ENCODE assay signal across 1 cellular context in the genomic region with DNA sequence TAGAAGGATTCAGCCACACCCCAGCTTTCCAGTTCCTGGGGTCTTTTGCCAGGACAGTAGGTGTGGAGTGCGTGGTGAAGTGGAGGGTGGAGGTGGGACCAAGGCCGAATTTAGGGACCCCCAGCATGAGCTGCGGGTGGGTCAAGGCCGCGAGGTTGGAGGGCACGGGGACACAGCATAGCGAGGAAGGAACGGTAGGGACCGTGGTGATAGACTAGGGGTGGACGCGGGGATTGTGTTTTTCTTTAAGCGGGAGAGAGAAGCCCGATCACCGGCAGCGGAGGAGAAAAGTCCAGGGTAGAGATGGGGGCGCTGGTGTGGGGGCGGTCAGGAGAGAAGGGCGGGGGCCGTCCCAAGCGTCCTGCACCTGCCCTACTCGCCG.
TF ChIP-seq lines count a peak whose summit lies in the region.

No MANE protein-coding gene starts in this region.

TF ChIP-seq in HEK293, 187 proteins besides CTCF, POLR2A, EP300 and RAD21 (continued from another document):
- TF ChIP-seq, protein P1, sequence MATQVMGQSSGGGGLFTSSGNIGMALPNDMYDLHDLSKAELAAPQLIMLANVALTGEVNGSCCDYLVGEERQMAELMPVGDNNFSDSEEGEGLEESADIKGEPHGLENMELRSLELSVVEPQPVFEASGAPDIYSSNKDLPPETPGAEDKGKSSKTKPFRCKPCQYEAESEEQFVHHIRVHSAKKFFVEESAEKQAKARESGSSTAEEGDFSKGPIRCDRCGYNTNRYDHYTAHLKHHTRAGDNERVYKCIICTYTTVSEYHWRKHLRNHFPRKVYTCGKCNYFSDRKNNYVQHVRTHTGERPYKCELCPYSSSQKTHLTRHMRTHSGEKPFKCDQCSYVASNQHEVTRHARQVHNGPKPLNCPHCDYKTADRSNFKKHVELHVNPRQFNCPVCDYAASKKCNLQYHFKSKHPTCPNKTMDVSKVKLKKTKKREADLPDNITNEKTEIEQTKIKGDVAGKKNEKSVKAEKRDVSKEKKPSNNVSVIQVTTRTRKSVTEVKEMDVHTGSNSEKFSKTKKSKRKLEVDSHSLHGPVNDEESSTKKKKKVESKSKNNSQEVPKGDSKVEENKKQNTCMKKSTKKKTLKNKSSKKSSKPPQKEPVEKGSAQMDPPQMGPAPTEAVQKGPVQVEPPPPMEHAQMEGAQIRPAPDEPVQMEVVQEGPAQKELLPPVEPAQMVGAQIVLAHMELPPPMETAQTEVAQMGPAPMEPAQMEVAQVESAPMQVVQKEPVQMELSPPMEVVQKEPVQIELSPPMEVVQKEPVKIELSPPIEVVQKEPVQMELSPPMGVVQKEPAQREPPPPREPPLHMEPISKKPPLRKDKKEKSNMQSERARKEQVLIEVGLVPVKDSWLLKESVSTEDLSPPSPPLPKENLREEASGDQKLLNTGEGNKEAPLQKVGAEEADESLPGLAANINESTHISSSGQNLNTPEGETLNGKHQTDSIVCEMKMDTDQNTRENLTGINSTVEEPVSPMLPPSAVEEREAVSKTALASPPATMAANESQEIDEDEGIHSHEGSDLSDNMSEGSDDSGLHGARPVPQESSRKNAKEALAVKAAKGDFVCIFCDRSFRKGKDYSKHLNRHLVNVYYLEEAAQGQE (tag by site-specific recombination; IDR thresholded peaks at IDR 0.05): no peak
- TF ChIP-seq PATZ1 (tag by site-specific recombination; IDR thresholded peaks at IDR 0.05) (no peak), ZNF544 (tag by site-specific recombination; IDR thresholded peaks at IDR 0.05) (no peak), ZNF555 (tag by site-specific recombination; conservative IDR thresholded peaks at IDR 0.05) (no peak), ZNF704 (tag by site-specific recombination; IDR thresholded peaks at IDR 0.05) (no peak), ZNF140 (tag by site-specific recombination; IDR thresholded peaks at IDR 0.05) (no peak), ELK4 (IDR thresholded peaks at IDR 0.05; ENCODE audit: borderline replicate concordance, low read depth, low read length) (no peak), SCRT2 (tag by site-specific recombination; IDR thresholded peaks at IDR 0.05) (no peak)
- TF ChIP-seq, protein P2, sequence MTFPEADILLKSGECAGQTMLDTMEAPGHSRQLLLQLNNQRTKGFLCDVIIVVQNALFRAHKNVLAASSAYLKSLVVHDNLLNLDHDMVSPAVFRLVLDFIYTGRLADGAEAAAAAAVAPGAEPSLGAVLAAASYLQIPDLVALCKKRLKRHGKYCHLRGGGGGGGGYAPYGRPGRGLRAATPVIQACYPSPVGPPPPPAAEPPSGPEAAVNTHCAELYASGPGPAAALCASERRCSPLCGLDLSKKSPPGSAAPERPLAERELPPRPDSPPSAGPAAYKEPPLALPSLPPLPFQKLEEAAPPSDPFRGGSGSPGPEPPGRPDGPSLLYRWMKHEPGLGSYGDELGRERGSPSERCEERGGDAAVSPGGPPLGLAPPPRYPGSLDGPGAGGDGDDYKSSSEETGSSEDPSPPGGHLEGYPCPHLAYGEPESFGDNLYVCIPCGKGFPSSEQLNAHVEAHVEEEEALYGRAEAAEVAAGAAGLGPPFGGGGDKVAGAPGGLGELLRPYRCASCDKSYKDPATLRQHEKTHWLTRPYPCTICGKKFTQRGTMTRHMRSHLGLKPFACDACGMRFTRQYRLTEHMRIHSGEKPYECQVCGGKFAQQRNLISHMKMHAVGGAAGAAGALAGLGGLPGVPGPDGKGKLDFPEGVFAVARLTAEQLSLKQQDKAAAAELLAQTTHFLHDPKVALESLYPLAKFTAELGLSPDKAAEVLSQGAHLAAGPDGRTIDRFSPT (tag by site-specific recombination; IDR thresholded peaks at IDR 0.05): no peak
